In the genomic region with DNA sequence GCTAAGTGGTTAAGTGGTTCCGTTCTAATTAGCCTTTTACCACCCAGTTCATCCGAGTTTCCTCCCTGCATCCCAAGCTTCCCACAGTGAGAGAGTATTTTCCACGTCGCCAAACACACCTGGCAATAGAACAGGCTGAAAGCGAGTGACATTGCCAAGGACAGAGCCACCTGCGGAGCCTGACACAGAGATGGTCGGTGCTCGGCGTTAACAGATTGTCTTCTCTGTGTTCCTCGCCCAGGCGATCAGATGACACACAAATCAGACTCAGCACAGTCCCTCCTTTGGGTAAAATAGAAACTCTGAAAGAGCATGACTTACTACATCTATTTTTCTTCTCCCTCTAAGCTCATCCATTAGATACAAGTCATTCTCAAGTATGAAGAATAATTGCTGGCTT, we compare ENCODE assay signal across 20 cellular contexts.
DNase-seq lines count a peak whose midpoint lies in the region; ATAC-seq, FAIRE-seq and TF ChIP-seq lines count a peak whose summit lies in the region.
"Had no signal": no experiment of that assay in that cellular context is flagged by ENCODE, and none has a peak within 500 bp of the region (broad histone marks: within the 10 kb centered on the region; RNA-seq: fewer than 3 reads in every experiment).

No MANE protein-coding gene starts in this region.

- H2BK120ac ChIP-seq in mesenchymal stem cell (ENCODE audit: low read depth, low read length) = no peak overlapping the region

- no peak overlapping the region for H3K27ac ChIP-seq in mesenchymal stem cell (ENCODE audit: low read length, poor library complexity, severe bottlenecking)
- H3K27ac ChIP-seq: RWPE1, SJCRH30 had no signal

- TF ChIP-seq POLR2A in GM12892 (IDR thresholded peaks at IDR 0.05; ENCODE audit: low read depth, low read length) = no peak

- H4K91ac ChIP-seq in mesenchymal stem cell (ENCODE audit: low read length) = no peak overlapping the region

- no peak overlapping the region for H3K4me3 ChIP-seq in mesenchymal stem cell (ENCODE audit: insufficient read depth in 1 of 2, low read depth in 1 of 2, low read length in 2 of 2)
- H3K4me3 ChIP-seq: SJCRH30 had no signal

- no peaks in the 10 kb centered on the region for H3K36me3 ChIP-seq in mesenchymal stem cell (ENCODE audit: control insufficient read depth in 1 of 2, insufficient read depth in 2 of 2, low read depth in 1 of 2, low read length in 2 of 2)
- H3K36me3 ChIP-seq: SJCRH30 had no signal

- DNase-seq in Ammon's horn (ENCODE audit: low spot score) (peak; percentile 23), GM12892 (ENCODE audit: insufficient read length) (no peak), RPMI7951 (ENCODE audit: low read depth) (peak; percentile 11), HT-29 (ENCODE audit: low spot score) (no peak), mesenchymal stem cell (no peak)
- DNase-seq: ACHN; CD4-positive, alpha-beta T cell; DMS79; GF-D8; NCI-H1048; NCI-H1694; NCI-H446; NCI-H82; SJCRH30 had no signal

- H3K79me1 ChIP-seq in mesenchymal stem cell (replicated peaks; ENCODE audit: low read length, poor library complexity, severe bottlenecking) = no peaks in the 10 kb centered on the region

- peak overlapping the region in 1 of 3 experiments; percentile 4 for H3K4me3 Mint-ChIP-seq in nephron
- H3K4me3 Mint-ChIP-seq: B cell; CD4-positive, alpha-beta T cell had no signal

- H3K18ac ChIP-seq in mesenchymal stem cell (ENCODE audit: low read depth in 1 of 2, low read length in 2 of 2) = peak overlapping the region in 1 of 2 experiments; percentile 49

- H2BK12ac ChIP-seq in mesenchymal stem cell (ENCODE audit: low read length in 2 of 2) = peak overlapping the region in 1 of 2 experiments; percentile 37

- H3K4ac ChIP-seq in mesenchymal stem cell (ENCODE audit: low read depth in 1 of 2, low read length in 2 of 2) = no peak overlapping the region

- TF ChIP-seq CTCF in nephron (IDR thresholded peaks at IDR 0.05; ENCODE audit: unreplicated experiment in 3 of 3) = no peak

- peaks cover 11% of the 10 kb centered on the region for H3K4me1 Mint-ChIP-seq in nephron
- H3K4me1 Mint-ChIP-seq: B cell had no signal

- H3K14ac ChIP-seq in mesenchymal stem cell (ENCODE audit: low read length in 2 of 2) = no peak overlapping the region

- 96% methylated on average over 11 of the region's 11 CpGs for WGBS in mesenchymal stem cell

- peaks cover 2% of the 10 kb centered on the region for H3K4me1 ChIP-seq in mesenchymal stem cell (ENCODE audit: control insufficient read depth, insufficient read depth, low read depth, low read length)
- H3K4me1 ChIP-seq: SJCRH30 had no signal

- no peak overlapping the region for H2AK5ac ChIP-seq in mesenchymal stem cell (ENCODE audit: low read length, severe bottlenecking)

- no peak overlapping the region for H2AFZ ChIP-seq in mesenchymal stem cell (ENCODE audit: low read depth, low read length)

- H4K8ac ChIP-seq in mesenchymal stem cell (ENCODE audit: low read length) = no peak overlapping the region

- no peak overlapping the region for H2BK5ac ChIP-seq in mesenchymal stem cell (ENCODE audit: low read depth, low read length, poor library complexity, severe bottlenecking)

- no peaks in the 10 kb centered on the region for H3K27me3 Mint-ChIP-seq in nephron (ENCODE audit: low read depth)
- H3K27me3 Mint-ChIP-seq: CD4-positive, alpha-beta T cell had no signal

- no peak overlapping the region for H2BK15ac ChIP-seq in mesenchymal stem cell (ENCODE audit: low read depth, poor library complexity, severe bottlenecking)

- H3K27me3 ChIP-seq in mesenchymal stem cell (ENCODE audit: control insufficient read depth in 1 of 2, insufficient read depth in 1 of 2, low read length in 2 of 2) = no peaks in the 10 kb centered on the region
- H3K27me3 ChIP-seq: SJCRH30 had no signal

- no peak overlapping the region for H3K23ac ChIP-seq in mesenchymal stem cell (ENCODE audit: low read length in 2 of 2)

- H3K4me2 ChIP-seq in mesenchymal stem cell (ENCODE audit: low read length, poor library complexity, severe bottlenecking) = no peak overlapping the region

- H3K9me3 ChIP-seq in mesenchymal stem cell (ENCODE audit: control insufficient read depth, low read length) = no peaks in the 10 kb centered on the region
- H3K9me3 ChIP-seq: SJCRH30 had no signal

- H3K36me3 Mint-ChIP-seq in nephron (ENCODE audit: low read depth) = peaks cover 6% of the 10 kb centered on the region

- no peak for ATAC-seq in HG03159 (IDR thresholded peaks at IDR 0.05; ENCODE audit: unreplicated experiment)
- no peak for ATAC-seq in HG02798 (IDR thresholded peaks at IDR 0.05; ENCODE audit: poor library complexity, unreplicated experiment)

- no peak overlapping the region for H3K9ac ChIP-seq in mesenchymal stem cell (ENCODE audit: low read length)

- peak overlapping the region in 2 of 3 experiments; percentile 13 to 46 for H3K27ac Mint-ChIP-seq in nephron
- H3K27ac Mint-ChIP-seq: B cell; CD4-positive, alpha-beta T cell had no signal

- no peaks in the 10 kb centered on the region for H3K9me3 Mint-ChIP-seq in nephron
- H3K9me3 Mint-ChIP-seq: CD4-positive, alpha-beta T cell had no signal

- FAIRE-seq in GM12892 (lab: Jason Lieb, UNC) = peak; percentile 21
- FAIRE-seq: H1 had no signal

Comparison
In these comparisons a context has a peak if more than half of its experiments do, and no peak if none do; other contexts are left out.
1. DNase-seq: peak in Ammon's horn (single experiment) and RPMI7951 (single experiment); none in GM12892 (single experiment), HT-29 (single experiment) and mesenchymal stem cell (single experiment).